In the genomic region with DNA sequence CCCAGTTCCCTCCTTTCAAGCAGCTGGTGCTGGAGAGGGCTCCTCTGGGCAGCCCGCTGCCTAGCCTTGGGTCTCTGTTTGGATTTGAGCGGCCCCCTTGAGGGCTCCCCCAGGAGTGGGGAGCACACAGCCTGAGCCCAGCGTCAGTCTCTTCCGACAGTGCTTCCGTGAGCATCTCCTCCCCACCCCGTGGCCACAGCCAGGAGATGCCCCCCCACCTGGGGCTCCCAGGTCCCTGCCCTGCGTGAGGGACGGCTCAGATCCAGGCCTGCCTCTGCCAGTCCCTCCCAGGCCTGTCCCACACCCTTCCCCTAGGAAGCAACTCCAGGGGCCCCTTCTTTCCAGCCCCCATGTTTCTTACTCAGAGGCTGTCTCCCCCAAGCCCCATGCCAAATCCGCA, we compare ENCODE assay signal across 31 cellular contexts. TPM values are rescaled to one million over a fixed set of nuclear protein-coding genes. Genes with fewer than 3 reads are reported as not detected.
"Had no signal": no experiment of that assay in that cellular context is flagged by ENCODE, and none has a peak within 500 bp of the region (broad histone marks: within the 10 kb centered on the region; RNA-seq: fewer than 3 reads in every experiment).

No MANE protein-coding gene starts in this region.

- DNase-seq: dermis blood vessel endothelial cell; effector memory CD4-positive, alpha-beta T cell; erythroblast; esophagus squamous epithelium; foreskin melanocyte; glutamatergic neuron; heart right ventricle; hippocampal formation; left cardiac atrium; left lung; mesenchymal stem cell; midbrain; naive thymus-derived CD4-positive, alpha-beta T cell; nephron progenitor cell; occipital lobe; pancreas; stimulated activated CD4-positive, alpha-beta T cell treated with anti-CD3 and anti-CD28 coated beads, Interleukin-2, amount 100 ng/mL, for 24 hours; stimulated activated CD4-positive, alpha-beta T cell treated with anti-CD3 and anti-CD28 coated beads, Interleukin-4, amount 100 ng/mL, for 24 hours; stimulated activated naive CD8-positive, alpha-beta T cell treated with anti-CD3 and anti-CD28 coated beads, Interleukin-15, Interleukin-2, amounts not matched to agents 100 U/mL and 50 U/mL, for 24 hours; substantia nigra; testis; tibial artery had no signal

- H3K9me3 Mint-ChIP-seq: naive thymus-derived CD4-positive, alpha-beta T cell; nephron progenitor cell; stimulated activated effector memory CD8-positive, alpha-beta T cell treated with anti-CD3 and anti-CD28 coated beads, Interleukin-12 subunit alpha, Interleukin-12 subunit beta, amount 100 ng/mL, for 72 hours; type B pancreatic cell had no signal

- FAIRE-seq: islet of Langerhans, pancreas had no signal

- H3K9me3 ChIP-seq: esophagus squamous epithelium, heart right ventricle, left lung, pancreas, testis, tibial artery had no signal

- H3K36me3 ChIP-seq: esophagus squamous epithelium, heart right ventricle, left lung, pancreas, tibial artery had no signal

- H3K4me3 ChIP-seq: coronary artery, esophagus squamous epithelium, heart right ventricle, left lung, pancreas, testis, tibial artery had no signal

- ATAC-seq: heart right ventricle; left cardiac atrium; left lung; naive thymus-derived CD4-positive, alpha-beta T cell; pancreas; sciatic nerve; stimulated activated effector memory CD8-positive, alpha-beta T cell treated with anti-CD3 and anti-CD28 coated beads, Interleukin-12 subunit alpha, Interleukin-12 subunit beta, amount 100 ng/mL, for 72 hours; stimulated activated naive CD8-positive, alpha-beta T cell treated with anti-CD3 and anti-CD28 coated beads, Interleukin-15, Interleukin-2, amounts not matched to agents 100 U/mL and 50 U/mL, for 24 hours had no signal

- H3K36me3 Mint-ChIP-seq: naive thymus-derived CD4-positive, alpha-beta T cell; stimulated activated effector memory CD8-positive, alpha-beta T cell treated with anti-CD3 and anti-CD28 coated beads, Interleukin-12 subunit alpha, Interleukin-12 subunit beta, amount 100 ng/mL, for 72 hours had no signal

- H3K27ac ChIP-seq: coronary artery, esophagus squamous epithelium, heart right ventricle, left lung, pancreas, testis, tibial artery had no signal

- H3K27me3 ChIP-seq: testis had no signal

- H3K27ac Mint-ChIP-seq: naive thymus-derived CD4-positive, alpha-beta T cell; nephron progenitor cell; stimulated activated effector memory CD8-positive, alpha-beta T cell treated with anti-CD3 and anti-CD28 coated beads, Interleukin-12 subunit alpha, Interleukin-12 subunit beta, amount 100 ng/mL, for 72 hours; type B pancreatic cell had no signal

RNA-seq across cellular contexts. Expression of a gene that starts 3.5 kb away (rescaled TPM):
- total RNA-seq: lung microvascular endothelial cell; naive thymus-derived CD4-positive, alpha-beta T cell had no signal

RNA-seq across cellular contexts. Expression of a gene that starts 39.0 kb away (rescaled TPM):
- total RNA-seq: occipital lobe, skeletal muscle tissue had no signal

RNA-seq across cellular contexts. Expression of a gene that starts 54.7 kb away (rescaled TPM):
- total RNA-seq: dermis blood vessel endothelial cell; esophagus squamous epithelium; kidney epithelial cell; left lung; lung microvascular endothelial cell; naive thymus-derived CD4-positive, alpha-beta T cell; pulmonary artery endothelial cell; sciatic nerve had no signal
- polyA plus RNA-seq: naive thymus-derived CD4-positive, alpha-beta T cell had no signal
